2 cellular contexts compared by ENCODE assay signal in the genomic region with DNA sequence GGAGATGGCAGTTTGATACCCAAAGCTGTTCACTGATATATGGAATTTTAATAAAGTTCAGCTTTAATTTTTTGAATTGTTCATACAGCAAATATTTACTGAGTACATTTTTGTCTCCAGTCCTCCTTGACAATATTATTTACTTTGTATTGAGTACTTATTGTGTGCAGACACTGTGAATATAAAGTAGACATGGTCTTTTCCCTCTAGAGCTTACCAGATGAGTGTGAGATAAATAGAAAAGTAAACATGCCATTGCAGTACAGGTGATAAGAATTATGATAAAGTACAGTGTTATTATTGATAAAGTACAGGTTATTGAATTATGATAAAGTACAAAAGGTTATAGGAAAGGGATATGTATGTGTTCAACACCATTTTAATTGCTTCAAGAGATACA.
TF ChIP-seq lines count a peak whose summit lies in the region.

No MANE protein-coding gene starts in this region.

TF ChIP-seq in SK-N-SH, 30 proteins besides CTCF, POLR2A, EP300 and RAD21 (continued from another document):
- TF ChIP-seq CHD2 (IDR thresholded peaks at IDR 0.05; ENCODE audit: low read length, partially characterized antibody) (no peak), SIN3A (IDR thresholded peaks at IDR 0.05; ENCODE audit: borderline replicate concordance, low read depth, low read length) (no peak), RXRA (IDR thresholded peaks at IDR 0.05; ENCODE audit: borderline replicate concordance, low read depth) (no peak), TEAD4 (IDR thresholded peaks at IDR 0.05; ENCODE audit: borderline replicate concordance, insufficient read depth) (no peak), YY1 (IDR thresholded peaks at IDR 0.05; ENCODE audit: low read depth) (no peak), FOXM1 (IDR thresholded peaks at IDR 0.05; ENCODE audit: low read depth) (no peak), NFIC (IDR thresholded peaks at IDR 0.05; ENCODE audit: borderline replicate concordance) (no peak), MXI1 (IDR thresholded peaks at IDR 0.05; ENCODE audit: low read depth, low read length) (no peak), TAF1 (IDR thresholded peaks at IDR 0.05; ENCODE audit: borderline replicate concordance, low read depth, low read length) (no peak), TCF12 (IDR thresholded peaks at IDR 0.05) (no peak), MEF2A (IDR thresholded peaks at IDR 0.05; ENCODE audit: borderline replicate concordance, low read depth) (no peak)
- TF ChIP-seq, protein P1, sequence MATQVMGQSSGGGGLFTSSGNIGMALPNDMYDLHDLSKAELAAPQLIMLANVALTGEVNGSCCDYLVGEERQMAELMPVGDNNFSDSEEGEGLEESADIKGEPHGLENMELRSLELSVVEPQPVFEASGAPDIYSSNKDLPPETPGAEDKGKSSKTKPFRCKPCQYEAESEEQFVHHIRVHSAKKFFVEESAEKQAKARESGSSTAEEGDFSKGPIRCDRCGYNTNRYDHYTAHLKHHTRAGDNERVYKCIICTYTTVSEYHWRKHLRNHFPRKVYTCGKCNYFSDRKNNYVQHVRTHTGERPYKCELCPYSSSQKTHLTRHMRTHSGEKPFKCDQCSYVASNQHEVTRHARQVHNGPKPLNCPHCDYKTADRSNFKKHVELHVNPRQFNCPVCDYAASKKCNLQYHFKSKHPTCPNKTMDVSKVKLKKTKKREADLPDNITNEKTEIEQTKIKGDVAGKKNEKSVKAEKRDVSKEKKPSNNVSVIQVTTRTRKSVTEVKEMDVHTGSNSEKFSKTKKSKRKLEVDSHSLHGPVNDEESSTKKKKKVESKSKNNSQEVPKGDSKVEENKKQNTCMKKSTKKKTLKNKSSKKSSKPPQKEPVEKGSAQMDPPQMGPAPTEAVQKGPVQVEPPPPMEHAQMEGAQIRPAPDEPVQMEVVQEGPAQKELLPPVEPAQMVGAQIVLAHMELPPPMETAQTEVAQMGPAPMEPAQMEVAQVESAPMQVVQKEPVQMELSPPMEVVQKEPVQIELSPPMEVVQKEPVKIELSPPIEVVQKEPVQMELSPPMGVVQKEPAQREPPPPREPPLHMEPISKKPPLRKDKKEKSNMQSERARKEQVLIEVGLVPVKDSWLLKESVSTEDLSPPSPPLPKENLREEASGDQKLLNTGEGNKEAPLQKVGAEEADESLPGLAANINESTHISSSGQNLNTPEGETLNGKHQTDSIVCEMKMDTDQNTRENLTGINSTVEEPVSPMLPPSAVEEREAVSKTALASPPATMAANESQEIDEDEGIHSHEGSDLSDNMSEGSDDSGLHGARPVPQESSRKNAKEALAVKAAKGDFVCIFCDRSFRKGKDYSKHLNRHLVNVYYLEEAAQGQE (IDR thresholded peaks at IDR 0.05; ENCODE audit: low read depth, low read length) = no peak
TF ChIP-seq in SK-N-SH: peak in this region for 0.

TF ChIP-seq in SK-N-SH treated with all-trans-retinoic acid at 6 μM for 48 hours, 23 proteins besides CTCF, POLR2A, EP300 and RAD21 (continued from another document):
- TF ChIP-seq, protein P2, sequence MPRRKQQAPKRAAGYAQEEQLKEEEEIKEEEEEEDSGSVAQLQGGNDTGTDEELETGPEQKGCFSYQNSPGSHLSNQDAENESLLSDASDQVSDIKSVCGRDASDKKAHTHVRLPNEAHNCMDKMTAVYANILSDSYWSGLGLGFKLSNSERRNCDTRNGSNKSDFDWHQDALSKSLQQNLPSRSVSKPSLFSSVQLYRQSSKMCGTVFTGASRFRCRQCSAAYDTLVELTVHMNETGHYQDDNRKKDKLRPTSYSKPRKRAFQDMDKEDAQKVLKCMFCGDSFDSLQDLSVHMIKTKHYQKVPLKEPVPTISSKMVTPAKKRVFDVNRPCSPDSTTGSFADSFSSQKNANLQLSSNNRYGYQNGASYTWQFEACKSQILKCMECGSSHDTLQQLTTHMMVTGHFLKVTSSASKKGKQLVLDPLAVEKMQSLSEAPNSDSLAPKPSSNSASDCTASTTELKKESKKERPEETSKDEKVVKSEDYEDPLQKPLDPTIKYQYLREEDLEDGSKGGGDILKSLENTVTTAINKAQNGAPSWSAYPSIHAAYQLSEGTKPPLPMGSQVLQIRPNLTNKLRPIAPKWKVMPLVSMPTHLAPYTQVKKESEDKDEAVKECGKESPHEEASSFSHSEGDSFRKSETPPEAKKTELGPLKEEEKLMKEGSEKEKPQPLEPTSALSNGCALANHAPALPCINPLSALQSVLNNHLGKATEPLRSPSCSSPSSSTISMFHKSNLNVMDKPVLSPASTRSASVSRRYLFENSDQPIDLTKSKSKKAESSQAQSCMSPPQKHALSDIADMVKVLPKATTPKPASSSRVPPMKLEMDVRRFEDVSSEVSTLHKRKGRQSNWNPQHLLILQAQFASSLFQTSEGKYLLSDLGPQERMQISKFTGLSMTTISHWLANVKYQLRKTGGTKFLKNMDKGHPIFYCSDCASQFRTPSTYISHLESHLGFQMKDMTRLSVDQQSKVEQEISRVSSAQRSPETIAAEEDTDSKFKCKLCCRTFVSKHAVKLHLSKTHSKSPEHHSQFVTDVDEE (CRISPR knock-in tag; IDR thresholded peaks at IDR 0.05) = no peak
- no peak for TF ChIP-seq OSR1 (CRISPR knock-in tag; IDR thresholded peaks at IDR 0.05)
- TF ChIP-seq CSDC2 (CRISPR knock-in tag; IDR thresholded peaks at IDR 0.05) = no peak
